In genomic region chr17:47694818-47695663, GRCh38 we compare ENCODE assay signal across 8 cellular contexts. TPM values are rescaled to one million over a fixed set of nuclear protein-coding genes. Genes with fewer than 3 reads are reported as not detected.
DNase-seq lines count a peak whose midpoint lies in the region; ATAC-seq and TF ChIP-seq lines count a peak whose summit lies in the region.

No MANE protein-coding gene starts in this region.

- no peak for DNase-seq in AG09309 (ENCODE audit: low read depth)
- no peak for DNase-seq in activated CD4-positive, alpha-beta T cell treated with anti-CD3 and anti-CD28 coated beads, Interleukin-2, amount 10 ng/mL, durations not matched to agents 7 days and 5 days
- DNase-seq in mesenchymal stem cell, result peak; percentile 65
- DNase-seq in stimulated activated naive CD4-positive, alpha-beta T cell treated with Interleukin-2 at 50 U/mL for 16 hours (lab: John Stamatoyannopoulos, UW), result peak; percentile 74
- no peak for DNase-seq in erythroblast (lab: John Stamatoyannopoulos, UW)

- 1% methylated on average over 51 of the region's 60 CpGs for WGBS in mesenchymal stem cell

- H2AFZ ChIP-seq in mesenchymal stem cell (ENCODE audit: low read depth, low read length), result no peak overlapping the region

- H3K36me3 ChIP-seq in duodenal mucosa (ENCODE audit: control insufficient read depth in 1 of 2, insufficient read depth in 2 of 2, low read length in 2 of 2), result no peaks in the 10 kb centered on the region
- H3K36me3 ChIP-seq in mesenchymal stem cell (ENCODE audit: control insufficient read depth in 1 of 2, insufficient read depth in 2 of 2, low read depth in 1 of 2, low read length in 2 of 2), result peaks cover 31 to 34% of the 10 kb centered on the region in 2 experiments

- H3K79me1 ChIP-seq in mesenchymal stem cell (replicated peaks; ENCODE audit: low read length, poor library complexity, severe bottlenecking), result peaks cover 4% of the 10 kb centered on the region

- H3K18ac ChIP-seq in mesenchymal stem cell (ENCODE audit: low read depth in 1 of 2, low read length in 2 of 2), result peak overlapping the region; percentile 95 to 98

- H3K4ac ChIP-seq in mesenchymal stem cell (ENCODE audit: low read depth in 1 of 2, low read length in 2 of 2), result peak overlapping the region; percentile 72 to 93

- H3K23ac ChIP-seq in mesenchymal stem cell (ENCODE audit: low read length in 2 of 2), result peak overlapping the region in 1 of 2 experiments; percentile 16

- H3K4me3 ChIP-seq in AG09309 (ENCODE audit: control insufficient read depth, low read depth, low read length) (peak overlapping the region; percentile 82), duodenal mucosa (ENCODE audit: low read depth in 1 of 2, low read length in 2 of 2) (peak overlapping the region; percentile 62 to 74), mesenchymal stem cell (ENCODE audit: insufficient read depth in 1 of 2, low read depth in 1 of 2, low read length in 2 of 2) (peak overlapping the region; percentile 79 to 86)

- H3K36me3 Mint-ChIP-seq in activated CD4-positive, alpha-beta T cell treated with anti-CD3 and anti-CD28 coated beads, Interleukin-2, amount 10 ng/mL, durations not matched to agents 7 days and 5 days (ENCODE audit: low read depth), result no peaks in the 10 kb centered on the region

- H3K4me1 ChIP-seq in duodenal mucosa (ENCODE audit: control insufficient read depth in 1 of 2, insufficient read depth in 2 of 2, low read length in 2 of 2) (peaks cover 11 to 20% of the 10 kb centered on the region in 2 donors), mesenchymal stem cell (ENCODE audit: control insufficient read depth, insufficient read depth, low read depth, low read length) (peaks cover 25% of the 10 kb centered on the region)

- peak overlapping the region; percentile 11 to 57 for H3K14ac ChIP-seq in mesenchymal stem cell (ENCODE audit: low read length in 2 of 2)

- H2BK120ac ChIP-seq in mesenchymal stem cell (ENCODE audit: low read depth, low read length), result peak overlapping the region; percentile 93

- TF ChIP-seq CTCF in AG09309 (IDR thresholded peaks at IDR 0.05; ENCODE audit: control insufficient read depth, insufficient read depth, low read depth, low read length, missing control alignments), result no peak

- peak overlapping the region; percentile 20 for H3K27ac ChIP-seq in duodenal mucosa (ENCODE audit: low read depth, low read length)
- H3K27ac ChIP-seq in mesenchymal stem cell (ENCODE audit: low read length, poor library complexity, severe bottlenecking), result no peak overlapping the region

- TF ChIP-seq RAD21 in Ishikawa (IDR thresholded peaks at IDR 0.05; ENCODE audit: low read depth), result no peak

- H4K91ac ChIP-seq in mesenchymal stem cell (ENCODE audit: low read length), result peak overlapping the region; percentile 95

- H2AK5ac ChIP-seq in mesenchymal stem cell (ENCODE audit: low read length, severe bottlenecking), result no peak overlapping the region

- H4K8ac ChIP-seq in mesenchymal stem cell (ENCODE audit: low read length), result peak overlapping the region; percentile 93

- H2BK12ac ChIP-seq in mesenchymal stem cell (ENCODE audit: low read length in 2 of 2), result peak overlapping the region; percentile 63 to 89

- no peak for ATAC-seq in HG03280 (IDR thresholded peaks at IDR 0.05; ENCODE audit: unreplicated experiment)

- H3K27ac Mint-ChIP-seq in activated CD4-positive, alpha-beta T cell treated with anti-CD3 and anti-CD28 coated beads, Interleukin-2, amount 10 ng/mL, durations not matched to agents 7 days and 5 days, result peak overlapping the region; percentile 58

- peak overlapping the region; percentile 76 for H2BK15ac ChIP-seq in mesenchymal stem cell (ENCODE audit: low read depth, poor library complexity, severe bottlenecking)

- H2BK5ac ChIP-seq in mesenchymal stem cell (ENCODE audit: low read depth, low read length, poor library complexity, severe bottlenecking), result no peak overlapping the region

- H3K4me2 ChIP-seq in mesenchymal stem cell (ENCODE audit: low read length, poor library complexity, severe bottlenecking), result peak overlapping the region; percentile 85

- CTCF ChIA-PET in activated CD4-positive, alpha-beta T cell treated with anti-CD3 and anti-CD28 coated beads, Interleukin-2, amount 10 ng/mL, durations not matched to agents 7 days and 5 days (lab: Charles Lee), result interaction anchor here (0.9 to 1.1 kb wide), 2 partner anchors 9 to 32 kb away, joined by 3 read pairs; no protein-coding TSS in a partner anchor

- no peaks in the 10 kb centered on the region for H3K9me3 Mint-ChIP-seq in activated CD4-positive, alpha-beta T cell treated with anti-CD3 and anti-CD28 coated beads, Interleukin-2, amount 10 ng/mL, durations not matched to agents 7 days and 5 days

- POLR2A ChIA-PET in activated CD4-positive, alpha-beta T cell treated with anti-CD3 and anti-CD28 coated beads, Interleukin-2, amount 10 ng/mL, durations not matched to agents 7 days and 5 days (lab: Charles Lee), result no interaction called here

- no peak for TF ChIP-seq EP300 in Ishikawa (IDR thresholded peaks at IDR 0.05; ENCODE audit: borderline replicate concordance)

- H3K27me3 ChIP-seq in duodenal mucosa (ENCODE audit: control insufficient read depth in 1 of 2, insufficient read depth in 2 of 2, low read length in 2 of 2) (no peaks in the 10 kb centered on the region), mesenchymal stem cell (ENCODE audit: control insufficient read depth in 1 of 2, insufficient read depth in 1 of 2, low read length in 2 of 2) (no peaks in the 10 kb centered on the region)

- H3K9ac ChIP-seq in duodenal mucosa (ENCODE audit: low read depth in 1 of 2, low read length in 2 of 2) (peak overlapping the region; percentile 4 to 39), mesenchymal stem cell (ENCODE audit: low read length) (peak overlapping the region; percentile 89)

- H3K9me3 ChIP-seq in duodenal mucosa (ENCODE audit: control insufficient read depth in 1 of 2, low read length in 2 of 2) (no peaks in the 10 kb centered on the region), mesenchymal stem cell (ENCODE audit: control insufficient read depth, low read length) (no peaks in the 10 kb centered on the region)

- peaks cover 39% of the 10 kb centered on the region for H3K4me1 Mint-ChIP-seq in activated CD4-positive, alpha-beta T cell treated with anti-CD3 and anti-CD28 coated beads, Interleukin-2, amount 10 ng/mL, durations not matched to agents 7 days and 5 days

- peaks cover 3% of the 10 kb centered on the region for H3K27me3 Mint-ChIP-seq in activated CD4-positive, alpha-beta T cell treated with anti-CD3 and anti-CD28 coated beads, Interleukin-2, amount 10 ng/mL, durations not matched to agents 7 days and 5 days

- peak overlapping the region; percentile 71 for H3K4me3 Mint-ChIP-seq in activated CD4-positive, alpha-beta T cell treated with anti-CD3 and anti-CD28 coated beads, Interleukin-2, amount 10 ng/mL, durations not matched to agents 7 days and 5 days

- TF ChIP-seq POLR2A in erythroblast (IDR thresholded peaks at IDR 0.05; ENCODE audit: low read length), result no peak

TF ChIP-seq in Ishikawa, 13 proteins besides CTCF, POLR2A, EP300 and RAD21 (continues in another document):
- TF ChIP-seq ZBTB7A (IDR thresholded peaks at IDR 0.05; ENCODE audit: low read depth) (peak; percentile 28; the same call in 1 of the 2 replicates), TEAD4 (IDR thresholded peaks at IDR 0.05) (no peak), TAF1 (IDR thresholded peaks at IDR 0.05; ENCODE audit: low read depth) (no peak), TCF12 (IDR thresholded peaks at IDR 0.05; ENCODE audit: low read depth) (no peak), EGR1 (IDR thresholded peaks at IDR 0.05) (peak; percentile 55), YY1 (IDR thresholded peaks at IDR 0.05; ENCODE audit: low read depth) (no peak), USF1 (IDR thresholded peaks at IDR 0.05) (peak; percentile 90)
- TF ChIP-seq, protein P1, sequence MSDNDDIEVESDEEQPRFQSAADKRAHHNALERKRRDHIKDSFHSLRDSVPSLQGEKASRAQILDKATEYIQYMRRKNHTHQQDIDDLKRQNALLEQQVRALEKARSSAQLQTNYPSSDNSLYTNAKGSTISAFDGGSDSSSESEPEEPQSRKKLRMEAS (IDR thresholded peaks at IDR 0.05), result peak; percentile 92

RNA-seq across cellular contexts. Expression of gene TBKBP1, which starts 1.1 kb away (rescaled TPM):
- 1 to 10 TPM; 2.5 to 3.0 TPM for total RNA-seq in activated CD4-positive, alpha-beta T cell treated with anti-CD3 and anti-CD28 coated beads, Interleukin-2, amount 10 ng/mL, durations not matched to agents 7 days and 5 days
- 11.9 TPM for polyA plus RNA-seq in mesenchymal stem cell (2013, experiment 1 of 2)
- 11.7 TPM for polyA plus RNA-seq in mesenchymal stem cell (2013, experiment 2 of 2)

RNA-seq across cellular contexts. Expression of gene TBX21, which starts 38.0 kb away (rescaled TPM):
- 10 to 100 TPM; 13.8 to 16.0 TPM for total RNA-seq in activated CD4-positive, alpha-beta T cell treated with anti-CD3 and anti-CD28 coated beads, Interleukin-2, amount 10 ng/mL, durations not matched to agents 7 days and 5 days
- polyA plus RNA-seq in mesenchymal stem cell (2013, experiment 1 of 2), result not detected
- polyA plus RNA-seq in mesenchymal stem cell (2013, experiment 2 of 2), result not detected

RNA-seq across cellular contexts. Expression of gene KPNB1, which starts 45.3 kb away (rescaled TPM):
- 100 to 1,000 TPM; 409 to 427 TPM for total RNA-seq in activated CD4-positive, alpha-beta T cell treated with anti-CD3 and anti-CD28 coated beads, Interleukin-2, amount 10 ng/mL, durations not matched to agents 7 days and 5 days
- 228 TPM for polyA plus RNA-seq in mesenchymal stem cell (2013, experiment 1 of 2)
- 191 TPM for polyA plus RNA-seq in mesenchymal stem cell (2013, experiment 2 of 2)

Comparison
In these comparisons a context has a peak if more than half of its experiments do, and no peak if none do; other contexts are left out.
1. DNase-seq: peak in mesenchymal stem cell (single experiment) and stimulated activated naive CD4-positive, alpha-beta T cell treated with Interleukin-2 at 50 U/mL for 16 hours (single experiment); none in AG09309 (single experiment), activated CD4-positive, alpha-beta T cell treated with anti-CD3 and anti-CD28 coated beads, Interleukin-2, amount 10 ng/mL, durations not matched to agents 7 days and 5 days (single experiment) and erythroblast (0 of 2).
2. Peak in every context shown above with its lines, with median percentiles within 50 percentile points of each other: H3K4me3 ChIP-seq.